Comparison of ENCODE assay signal across 8 cellular contexts in genomic region chr22:41683052-41683451, GRCh38. TPM values are rescaled to one million over a fixed set of nuclear protein-coding genes. Genes with fewer than 3 reads are reported as not detected.
A peak's percentile ranks its signal among the peaks of the same experiment; 100 is the strongest.
DNase-seq lines count a peak whose midpoint lies in the region; ATAC-seq and TF ChIP-seq lines count a peak whose summit lies in the region.

No MANE protein-coding gene starts in this region.

- H3K4me3 ChIP-seq in MG63 (peak overlapping the region; percentile 56), dorsolateral prefrontal cortex (peak overlapping the region in 52 of 59 donors; percentile 49 to 88 (median 70))

- H3K36me3 Mint-ChIP-seq in neural crest cell (ENCODE audit: low read depth) = peaks cover 5% of the 10 kb centered on the region

- peak overlapping the region; percentile 97 for H3K4me3 Mint-ChIP-seq in neural crest cell

- no peak for DNase-seq in MG63
- no peak for DNase-seq in dorsolateral prefrontal cortex
- no peak for DNase-seq in neural crest cell (ENCODE audit: low read depth, low spot score)
- no peak for DNase-seq in NCI-H446 (lab: John Stamatoyannopoulos, UW)
- no peak for DNase-seq in LoVo (ENCODE audit: low spot score)
- no peak for DNase-seq in hypothalamus (lab: John Stamatoyannopoulos, UW)

- H3K4me1 Mint-ChIP-seq in neural crest cell = peaks cover 15% of the 10 kb centered on the region

- peaks cover 54% of the 10 kb centered on the region for H3K36me3 ChIP-seq in MG63

- H3K9me3 ChIP-seq in MG63 = no peaks in the 10 kb centered on the region

- no peaks in the 10 kb centered on the region for H3K27me3 Mint-ChIP-seq in neural crest cell (ENCODE audit: low read depth)

- H3K27ac Mint-ChIP-seq in neural crest cell (ENCODE audit: unreplicated experiment) = peak overlapping the region; percentile 19

- intact Hi-C loops in dorsolateral prefrontal cortex (cut with DNase I) = no loop called here

- ATAC-seq in HG03521 (IDR thresholded peaks at IDR 0.05; ENCODE audit: unreplicated experiment) = no peak

- H3K27ac ChIP-seq in C4-2B = peak overlapping the region; percentile 62
- H3K27ac ChIP-seq in dorsolateral prefrontal cortex = peak overlapping the region in 33 of 59 donors; percentile 61 to 96 (median 87)

- TF ChIP-seq CTCF in C4-2B (conservative IDR thresholded peaks at IDR 0.05) (no peak), dorsolateral prefrontal cortex (IDR thresholded peaks at IDR 0.05 in 54 of 56, conservative IDR thresholded peaks at IDR 0.05 in 2 of 56; ENCODE audit: low read depth in 1 of 56, partially characterized antibody in 56 of 56) (no peak), neural crest cell (conservative IDR thresholded peaks at IDR 0.05) (no peak)

- H3K27me3 ChIP-seq in MG63 = no peaks in the 10 kb centered on the region
- H3K27me3 ChIP-seq in dorsolateral prefrontal cortex = no peaks in the 10 kb centered on the region

- no peaks in the 10 kb centered on the region for H3K9me3 Mint-ChIP-seq in neural crest cell

RNA-seq across cellular contexts. Expression of gene SNU13, which starts 5.6 kb away (rescaled TPM):
- total RNA-seq in MG63 (2014; rRNA removed; shearing (Covaris generic); ENCODE audit: low replicate concordance) = 169 and 206 TPM in 2 replicates
- 100 to 1,000 TPM; 110 to 337 (median 211) TPM for total RNA-seq in dorsolateral prefrontal cortex
- total RNA-seq in neural crest cell = 155 and 160 TPM in 2 replicates

RNA-seq across cellular contexts. Expression of gene MEI1, which starts 16.3 kb away (rescaled TPM):
- total RNA-seq in MG63 (2014; rRNA removed; shearing (Covaris generic); ENCODE audit: low replicate concordance) = not detected in 2 replicates
- total RNA-seq in dorsolateral prefrontal cortex (1 to 10 TPM in 115 of 120 experiments, under 1 TPM in 4, not detected in 1; 0.61 to 9.7 (median 3.6) TPM), neural crest cell (0.16 and 0.48 TPM in 2 replicates)
